Comparison of ENCODE assay signal across 2 cellular contexts in genomic region chr22:24736526-24737050, GRCh38.
TF ChIP-seq lines count a peak whose summit lies in the region.

No MANE protein-coding gene starts in this region.

TF ChIP-seq in GM23338, 12 proteins besides CTCF, POLR2A, EP300 and RAD21:
- TF ChIP-seq CREB1 (CRISPR knock-in tag; IDR thresholded peaks at IDR 0.05; ENCODE audit: low read depth) = no peak
- no peak for TF ChIP-seq STAT1 (IDR thresholded peaks at IDR 0.05; ENCODE audit: unreplicated experiment)
- TF ChIP-seq REST (IDR thresholded peaks at IDR 0.05; ENCODE audit: unreplicated experiment) = no peak
- no peak for TF ChIP-seq POLR2AphosphoS5 (IDR thresholded peaks at IDR 0.05; ENCODE audit: low read depth)
- no peak for TF ChIP-seq ZNF114 (CRISPR knock-in tag; IDR thresholded peaks at IDR 0.05)
TF ChIP-seq in GM23338: peak in this region for 0.

TF ChIP-seq in H1, 55 proteins besides CTCF, POLR2A, EP300 and RAD21:
- TF ChIP-seq CTBP2 (IDR thresholded peaks at IDR 0.05; ENCODE audit: borderline replicate concordance, insufficient read depth, insufficient read length, low read length) (no peak), RFX5 (IDR thresholded peaks at IDR 0.05; ENCODE audit: borderline replicate concordance, low read depth, low read length) (no peak), POLR2AphosphoS5 (IDR thresholded peaks at IDR 0.05; ENCODE audit: low read depth, low read length) (no peak), CBX8 (IDR thresholded peaks at IDR 0.05; ENCODE audit: borderline replicate concordance, low read depth, low read length) (no peak), HDAC2 (IDR thresholded peaks at IDR 0.05; ENCODE audit: borderline replicate concordance in 1 of 2, low read depth in 2 of 2, low read length in 2 of 2) (no peak), JUND (IDR thresholded peaks at IDR 0.05; ENCODE audit: low read length) (no peak), CREB1 (IDR thresholded peaks at IDR 0.05) (no peak), MAX (IDR thresholded peaks at IDR 0.05) (no peak), ZNF274 (IDR thresholded peaks at IDR 0.05; ENCODE audit: borderline replicate concordance, extremely low read depth, low read length) (no peak), KDM4A (IDR thresholded peaks at IDR 0.05; ENCODE audit: low read depth, low read length, severe bottlenecking) (no peak), E2F6 (IDR thresholded peaks at IDR 0.05) (no peak), POU5F1 (IDR thresholded peaks at IDR 0.05; ENCODE audit: low read depth, low read length) (no peak), FOSL1 (IDR thresholded peaks at IDR 0.05; ENCODE audit: insufficient read depth, low read depth, low read length) (no peak), RXRA (IDR thresholded peaks at IDR 0.05; ENCODE audit: insufficient read depth, low read depth, low read length) (no peak), EZH2 (IDR thresholded peaks at IDR 0.05; ENCODE audit: low read depth, low read length, severe bottlenecking) (no peak)
